In the genomic region with DNA sequence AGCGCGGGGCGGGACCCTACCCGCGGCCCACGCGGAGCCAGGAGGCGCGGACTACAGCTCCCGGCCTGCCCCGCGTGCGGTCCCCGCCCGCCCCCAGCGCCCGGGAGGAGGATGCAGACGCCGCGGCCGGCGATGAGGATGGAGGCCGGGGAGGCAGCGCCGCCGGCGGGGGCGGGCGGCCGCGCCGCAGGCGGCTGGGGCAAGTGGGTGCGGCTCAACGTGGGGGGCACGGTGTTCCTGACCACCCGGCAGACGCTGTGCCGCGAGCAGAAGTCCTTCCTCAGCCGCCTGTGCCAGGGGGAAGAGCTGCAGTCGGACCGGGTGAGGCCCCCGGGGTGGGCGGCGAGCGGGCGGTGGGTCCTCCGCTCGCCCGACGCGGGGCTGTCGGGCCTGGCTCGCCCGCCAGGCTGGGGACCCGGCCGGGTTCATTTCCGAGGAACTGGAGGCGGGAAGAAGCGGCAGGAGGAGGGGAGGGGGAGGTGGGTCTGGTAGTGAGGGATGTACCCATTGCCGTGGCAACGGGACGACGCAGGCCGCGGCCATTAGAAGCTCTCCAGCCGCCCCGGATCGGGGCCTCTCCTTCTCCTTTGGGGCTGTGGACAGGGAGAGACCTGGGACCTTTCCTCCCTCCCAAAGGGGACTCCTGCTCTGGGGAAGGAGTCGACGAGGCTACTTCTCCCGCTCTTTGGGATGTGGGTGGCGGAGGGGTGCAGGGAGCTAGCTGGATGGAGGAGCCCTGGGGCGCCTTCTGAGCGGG, we compare ENCODE assay signal across 8 cellular contexts. TPM values are rescaled to one million over a fixed set of nuclear protein-coding genes. Genes with fewer than 3 reads are reported as not detected.
DNase-seq lines count a peak whose midpoint lies in the region; ATAC-seq, FAIRE-seq and TF ChIP-seq lines count a peak whose summit lies in the region.

A gene with protein sequence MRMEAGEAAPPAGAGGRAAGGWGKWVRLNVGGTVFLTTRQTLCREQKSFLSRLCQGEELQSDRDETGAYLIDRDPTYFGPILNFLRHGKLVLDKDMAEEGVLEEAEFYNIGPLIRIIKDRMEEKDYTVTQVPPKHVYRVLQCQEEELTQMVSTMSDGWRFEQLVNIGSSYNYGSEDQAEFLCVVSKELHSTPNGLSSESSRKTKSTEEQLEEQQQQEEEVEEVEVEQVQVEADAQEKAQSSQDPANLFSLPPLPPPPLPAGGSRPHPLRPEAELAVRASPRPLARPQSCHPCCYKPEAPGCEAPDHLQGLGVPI (plus strand): TSS at position 114 of the 757 bp plus-strand sequence. CDS start 19 bp downstream, at position 133.

- H3K4me3 ChIP-seq in AG04450 (ENCODE audit: low read depth, low read length) (peak within 1 kb of the TSS; percentile 74), right cardiac atrium (ENCODE audit: low read length) (peak within 1 kb of the TSS; percentile 84)

- WGBS in right cardiac atrium, result 3% methylated on average over 75 of the region's 76 CpGs

- DNase-seq in AG04450 (ENCODE audit: low read depth, low spot score) (no peak), HuH-7.5 (ENCODE audit: low spot score) (peak; percentile 92), right cardiac atrium (peak; percentile 84 to 93 (median 92)), putamen (ENCODE audit: low spot score) (peak; percentile 81), urothelium cell line (ENCODE audit: low spot score) (peak; percentile 98)

- H3K27ac ChIP-seq in AG04450 (ENCODE audit: low read depth, low read length), result no peak within 1 kb of the TSS
- peak within 1 kb of the TSS; percentile 33 for H3K27ac ChIP-seq in angular gyrus (ENCODE audit: low read depth, low read length)
- no peak within 1 kb of the TSS for H3K27ac ChIP-seq in right cardiac atrium (ENCODE audit: low read length)

- FAIRE-seq in urothelium cell line (lab: Jason Lieb, UNC), result peak; percentile 50

- H3K4me1 ChIP-seq in right cardiac atrium (ENCODE audit: control insufficient read depth, insufficient read depth, low read length), result peaks cover 4% of the 10 kb centered on the region

- TF ChIP-seq CTCF in AG04450 (IDR thresholded peaks at IDR 0.05; ENCODE audit: low read depth, low read length), result no peak

- H3K27me3 ChIP-seq in AG04450 (ENCODE audit: control insufficient read depth, insufficient read depth, low read length) (no peaks in the 10 kb centered on the region), right cardiac atrium (ENCODE audit: control insufficient read depth, insufficient read depth) (no peaks in the 10 kb centered on the region)

- CTCF ChIA-PET in AG04450 (lab: Charles Lee), result interaction anchor here (0.6 to 2.2 kb wide), 3 partner anchors 9 to 210 kb away, joined by 3 to 10 read pairs (median 4); no protein-coding TSS in a partner anchor

- intact Hi-C loops in T-helper 2 cell treated with Interferon-gamma antibody and Interleukin-4, amounts not matched to agents 100 ng/mL and 5 ng/mL, for 36 hours (cut with micrococcal nuclease), result no loop called here
- intact Hi-C loops in right cardiac atrium (cut with DNase I), result no loop called here

- no peaks in the 10 kb centered on the region for H3K9me3 ChIP-seq in AG04450 (ENCODE audit: control insufficient read depth, insufficient read depth, low read length)
- no peaks in the 10 kb centered on the region for H3K9me3 ChIP-seq in right cardiac atrium (ENCODE audit: control insufficient read depth, low read length)

- POLR2A ChIA-PET in AG04450 (lab: Yijun Ruan, JAX), result interaction anchor here (0.6 to 0.9 kb wide), 2 partner anchors 33 to 39 kb away, joined by 3 to 4 read pairs; a partner anchor contains a TSS

- peak; percentile 83 for ATAC-seq in GM18867 (IDR thresholded peaks at IDR 0.05; ENCODE audit: unreplicated experiment)
- peak; percentile 91 to 92 for ATAC-seq in right cardiac atrium

RNA-seq across cellular contexts. Expression of the gene that starts here (rescaled TPM):
- polyA plus RNA-seq in AG04450 (2011; rRNA removed), result 20.7 and 26.5 TPM in 2 replicates
- 31.0 and 40.1 TPM in 2 replicates for polyA minus RNA-seq in AG04450 (2011; rRNA and poly(A)+ RNA removed)
- total RNA-seq in T-helper 2 cell treated with Interferon-gamma antibody and Interleukin-4, amounts not matched to agents 100 ng/mL and 5 ng/mL, for 36 hours, result 33.2 and 36.4 TPM in 2 replicates
- 10 to 100 TPM; 24.8 to 37.8 (median 32.2) TPM for total RNA-seq in right cardiac atrium
- polyA plus RNA-seq in right cardiac atrium, result 34.4 TPM
